Comparison of ENCODE assay signal across 8 cellular contexts in the genomic region with DNA sequence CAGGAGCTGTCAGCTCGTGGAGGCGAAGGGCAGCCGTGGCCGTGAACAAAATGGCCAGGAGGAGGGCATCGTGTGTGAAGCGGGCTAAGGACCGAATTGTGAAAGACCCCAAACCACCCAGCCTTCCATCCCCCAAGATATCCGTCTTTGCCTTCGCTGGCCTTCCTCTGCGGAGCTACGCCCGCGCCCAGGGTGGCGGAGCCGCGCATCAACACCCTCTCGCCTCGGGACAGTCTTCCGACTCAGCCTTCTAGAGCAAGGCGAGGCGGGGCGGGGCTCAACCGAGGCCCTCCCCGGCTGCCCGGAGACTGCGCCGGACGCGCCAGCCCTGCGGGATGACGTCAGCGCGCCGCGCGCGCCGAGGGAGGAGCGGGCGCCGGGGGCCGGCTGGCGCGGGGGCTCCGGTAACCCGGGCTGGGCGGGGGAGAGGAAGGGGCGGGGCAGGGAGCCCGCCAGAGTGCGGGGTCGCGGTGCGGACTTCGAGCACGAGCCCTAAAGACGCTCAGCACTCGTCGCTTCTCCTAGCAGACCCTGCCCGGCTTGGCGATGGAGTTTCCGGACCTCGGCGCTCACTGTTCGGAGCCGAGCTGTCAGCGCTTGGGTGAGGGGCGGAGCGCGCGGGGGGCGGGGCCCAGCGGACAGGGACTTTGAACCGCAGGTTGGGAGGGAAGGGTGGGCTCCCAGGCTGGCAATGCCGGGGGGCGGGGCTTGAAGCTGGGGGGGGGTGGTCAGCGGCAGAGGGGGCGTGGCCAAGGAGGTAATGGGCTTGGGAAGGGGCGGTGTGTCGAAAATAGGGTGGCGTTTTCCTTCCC. TPM values are rescaled to one million over a fixed set of nuclear protein-coding genes. Genes with fewer than 3 reads are reported as not detected.
DNase-seq lines count a peak whose midpoint lies in the region; ATAC-seq and TF ChIP-seq lines count a peak whose summit lies in the region.

A gene with protein sequence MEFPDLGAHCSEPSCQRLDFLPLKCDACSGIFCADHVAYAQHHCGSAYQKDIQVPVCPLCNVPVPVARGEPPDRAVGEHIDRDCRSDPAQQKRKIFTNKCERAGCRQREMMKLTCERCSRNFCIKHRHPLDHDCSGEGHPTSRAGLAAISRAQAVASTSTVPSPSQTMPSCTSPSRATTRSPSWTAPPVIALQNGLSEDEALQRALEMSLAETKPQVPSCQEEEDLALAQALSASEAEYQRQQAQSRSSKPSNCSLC (plus strand): TSS at position 341 of the 812 bp plus-strand sequence. CDS start 206 bp downstream, at position 547.

- peaks cover 34% of the 10 kb centered on the region for H3K4me1 Mint-ChIP-seq in activated CD4-positive, alpha-beta T cell treated with anti-CD3 and anti-CD28 coated beads for 36 hours
- peaks cover 26% of the 10 kb centered on the region for H3K4me1 Mint-ChIP-seq in chondrocyte (ENCODE audit: low read depth)

- H3K27me3 Mint-ChIP-seq in activated CD4-positive, alpha-beta T cell treated with anti-CD3 and anti-CD28 coated beads for 36 hours, result no peaks in the 10 kb centered on the region
- no peaks in the 10 kb centered on the region for H3K27me3 Mint-ChIP-seq in chondrocyte (ENCODE audit: low read depth)

- peaks cover 10% of the 10 kb centered on the region for H3K36me3 ChIP-seq in BJ (ENCODE audit: control insufficient read depth, insufficient read depth, low read length)

- H3K4me3 Mint-ChIP-seq in activated CD4-positive, alpha-beta T cell treated with anti-CD3 and anti-CD28 coated beads for 36 hours, result peak within 1 kb of the TSS; percentile 86
- H3K4me3 Mint-ChIP-seq in chondrocyte (ENCODE audit: unreplicated experiment), result peak within 1 kb of the TSS; percentile 81

- peaks cover 3% of the 10 kb centered on the region for H3K9me3 Mint-ChIP-seq in activated CD4-positive, alpha-beta T cell treated with anti-CD3 and anti-CD28 coated beads for 36 hours (ENCODE audit: low read depth)
- H3K9me3 Mint-ChIP-seq in chondrocyte (ENCODE audit: low read depth), result peaks cover 2% of the 10 kb centered on the region

- intact Hi-C loops in activated CD4-positive, alpha-beta T cell treated with anti-CD3 and anti-CD28 coated beads for 36 hours (cut with DNase I, micrococcal nuclease), result loop anchor here (1.0 to 5.0 kb wide), 19 partner anchors 11 to 800 kb away; a partner anchor contains a TSS

- ATAC-seq in HG03457 (IDR thresholded peaks at IDR 0.05; ENCODE audit: unreplicated experiment), result peak; percentile 92
- ATAC-seq in activated CD4-positive, alpha-beta T cell treated with anti-CD3 and anti-CD28 coated beads for 36 hours, result peak; percentile 96

- DNase-seq in BJ (ENCODE audit: low read depth) (peak; percentile 55), GM19240 (ENCODE audit: insufficient read length, low spot score) (peak; percentile 97), NCI-H524 (lab: John Stamatoyannopoulos, UW) (peak; percentile 85 to 89), chondrocyte (ENCODE audit: low spot score) (peak; percentile 97), kidney tubule cell (ENCODE audit: low spot score) (peak; percentile 95)
- peak; percentile 98 for DNase-seq in activated CD4-positive, alpha-beta T cell treated with anti-CD3 and anti-CD28 coated beads for 36 hours
- DNase-seq in stimulated activated CD4-positive, alpha-beta T cell treated with anti-CD3 and anti-CD28 coated beads, Interleukin-1b, Interleukin-23, amount 100 ng/mL, for 24 hours (ENCODE audit: low read depth in 4 of 4, low spot score in 1 of 4), result peak; percentile 91 to 92 (median 92)

- H3K27ac Mint-ChIP-seq in activated CD4-positive, alpha-beta T cell treated with anti-CD3 and anti-CD28 coated beads for 36 hours, result peak within 1 kb of the TSS; percentile 94
- H3K27ac Mint-ChIP-seq in chondrocyte (ENCODE audit: unreplicated experiment), result peak within 1 kb of the TSS; percentile 94

- TF ChIP-seq CTCF in BJ (IDR thresholded peaks at IDR 0.05; ENCODE audit: insufficient read depth, low read depth, low read length), result 0 out of 2 replicates have a peak, but pooled peaks have one; percentile 11
- peak; percentile 40 for TF ChIP-seq CTCF in chondrocyte (IDR thresholded peaks at IDR 0.05)

- no peaks in the 10 kb centered on the region for H3K27me3 ChIP-seq in BJ (ENCODE audit: control insufficient read depth, insufficient read depth, low read length)

- peaks cover 26% of the 10 kb centered on the region for H3K36me3 Mint-ChIP-seq in activated CD4-positive, alpha-beta T cell treated with anti-CD3 and anti-CD28 coated beads for 36 hours (ENCODE audit: low read depth)
- peaks cover 7% of the 10 kb centered on the region for H3K36me3 Mint-ChIP-seq in chondrocyte (ENCODE audit: low read depth)

- POLR2A ChIA-PET in BJ (lab: Charles Lee), result interaction anchor here (0.6 to 1.4 kb wide), 4 partner anchors 12 to 181 kb away, joined by 3 to 4 read pairs (median 4); a partner anchor contains a TSS
- POLR2A ChIA-PET in activated CD4-positive, alpha-beta T cell treated with anti-CD3 and anti-CD28 coated beads for 36 hours (lab: Charles Lee), result interaction anchor here (0.5 to 1.7 kb wide), 9 partner anchors 12 to 53 kb away, joined by 3 to 14 read pairs (median 6); a partner anchor contains a TSS

- H3K4me3 ChIP-seq in BJ (ENCODE audit: low read depth, low read length), result peak within 1 kb of the TSS; percentile 63

- CTCF ChIA-PET in BJ (lab: Yijun Ruan, JAX), result interaction anchor here (0.6 to 3.6 kb wide), 14 partner anchors 10 to 212 kb away, joined by 3 to 15 read pairs (median 4); a partner anchor contains a TSS
- CTCF ChIA-PET in activated CD4-positive, alpha-beta T cell treated with anti-CD3 and anti-CD28 coated beads for 36 hours (lab: Charles Lee), result interaction anchor here (0.6 to 2.0 kb wide), 18 partner anchors 9 to 308 kb away, joined by 3 to 12 read pairs (median 4); a partner anchor contains a TSS

RNA-seq across cellular contexts. Expression of the gene that starts here (rescaled TPM):
- 45.6 and 62.9 TPM in 2 replicates for polyA plus RNA-seq in BJ (2011; rRNA removed)
- polyA minus RNA-seq in BJ (2011; rRNA and poly(A)+ RNA removed), result 20.3 and 46.2 TPM in 2 replicates
- total RNA-seq in activated CD4-positive, alpha-beta T cell treated with anti-CD3 and anti-CD28 coated beads for 36 hours, result 10 to 100 TPM; 21.5 to 27.6 TPM
- total RNA-seq in chondrocyte, result 28.6 to 29.8 TPM (median 29.3 TPM) in 3 replicates

Comparison
In these comparisons a context has a peak if more than half of its experiments do, and no peak if none do; other contexts are left out.
1. Peak in every context shown above with its lines: DNase-seq, ATAC-seq and H3K4me3 ChIP-seq.